24 cellular contexts compared by ENCODE assay signal in genomic region chr5:7902993-7903625, GRCh38. TPM values are rescaled to one million over a fixed set of nuclear protein-coding genes. Genes with fewer than 3 reads are reported as not detected.
"Had no signal": no experiment of that assay in that cellular context is flagged by ENCODE, and none has a peak within 500 bp of the region (broad histone marks: within the 10 kb centered on the region; RNA-seq: fewer than 3 reads in every experiment).

No MANE protein-coding gene starts in this region.

- H3K4me1 Mint-ChIP-seq: brain, nephron progenitor cell had no signal

- H3K27ac ChIP-seq: lower lobe of right lung, upper lobe of right lung, WERI-Rb-1 had no signal

- H3K4me3 ChIP-seq: lower lobe of right lung, mucosa of descending colon, upper lobe of right lung had no signal

- H3K27me3 Mint-ChIP-seq: T-cell had no signal

- H3K4me3 Mint-ChIP-seq: brain; nephron progenitor cell; T-cell; T-helper 2 cell treated with Interferon-gamma antibody and Interleukin-4, amounts not matched to agents 5 μg/mL and 100 μg/mL, for 36 hours had no signal

- H3K27ac Mint-ChIP-seq: nephron progenitor cell; T-cell; T-helper 2 cell treated with Interferon-gamma antibody and Interleukin-4, amounts not matched to agents 5 μg/mL and 100 μg/mL, for 36 hours had no signal

- FAIRE-seq: keratinocyte had no signal

- ATAC-seq: mucosa of descending colon, T-cell, upper lobe of right lung had no signal

- H3K4me1 ChIP-seq: lower lobe of right lung, upper lobe of right lung had no signal

- H3K27me3 ChIP-seq: upper lobe of right lung had no signal

- DNase-seq: activated CD4-positive, CD25-positive, alpha-beta regulatory T cell treated with anti-CD3 and anti-CD28 coated beads, Interleukin-2, amount 50 U/mL, for 72 hours; activated CD8-positive, alpha-beta memory T cell treated with anti-CD3 and anti-CD28 coated beads, Interleukin-2, amount 50 U/mL, for 48 hours; activated gamma-delta T cell; activated naive CD4-positive, alpha-beta T cell treated with anti-CD3 and anti-CD28 coated beads, Interleukin-2, amount 50 U/mL, for 16 hours; activated T-cell treated with anti-CD3 and anti-CD28 coated beads, Interleukin-2, amount 50 U/mL, for 72 hours; aorta; effector CD8-positive, alpha-beta T cell; lower lobe of right lung; mesendoderm; mucosa of descending colon; nephron progenitor cell; nucleus accumbens; stimulated activated CD4-positive, alpha-beta T cell treated with anti-CD3 and anti-CD28 coated beads, Interleukin-2, amount 100 ng/mL, for 48 hours; stimulated activated CD8-positive, alpha-beta memory T cell treated with anti-CD3 and anti-CD28 coated beads, Interleukin-4, amount 100 ng/mL, for 48 hours; stimulated activated naive CD4-positive, alpha-beta T cell; T-cell; upper lobe of right lung; WERI-Rb-1 had no signal

RNA-seq across cellular contexts. Expression of gene CFAP90, which starts 52.2 kb away (rescaled TPM):
- total RNA-seq: activated CD8-positive, alpha-beta memory T cell treated with anti-CD3 and anti-CD28 coated beads for 36 hours; activated T-cell treated with anti-CD3 and anti-CD28 coated beads, Interleukin-2, amount 50 U/mL, for 72 hours; cardiac septum; fibroblast of lung; mucosa of descending colon; T-cell had no signal
- polyA plus RNA-seq: fibroblast of lung, keratinocyte had no signal
